Comparison of ENCODE assay signal across 1 cellular context in genomic region chr5:42994285-42995151, GRCh38.
TF ChIP-seq lines count a peak whose summit lies in the region.

No MANE protein-coding gene starts in this region.

TF ChIP-seq in K562, 482 proteins besides CTCF, POLR2A, EP300 and RAD21 (continued from another document and continues in another):
- TF ChIP-seq MGA (IDR thresholded peaks at IDR 0.05), result no peak; the same call in 1 of the 2 replicates
- TF ChIP-seq ZFP30 (CRISPR knock-in tag; IDR thresholded peaks at IDR 0.05; ENCODE audit: borderline replicate concordance), result no peak
- TF ChIP-seq SMARCC2 (IDR thresholded peaks at IDR 0.05; ENCODE audit: low read depth), result no peak
- 0 out of 2 replicates have a peak, but pooled peaks have one; percentile 4 for TF ChIP-seq CEBPG (CRISPR knock-in tag; IDR thresholded peaks at IDR 0.05)
- TF ChIP-seq CEBPG (tag; conservative IDR thresholded peaks at IDR 0.05 in 1 of 2, IDR thresholded peaks at IDR 0.05 in 1 of 2), result peak in 1 of 2 experiments; percentile 24; a peak in 2 of 4 replicates
- peak; percentile 27; the same call in 1 of the 2 replicates for TF ChIP-seq HCFC1 (IDR thresholded peaks at IDR 0.05; ENCODE audit: low read depth, low read length)
- TF ChIP-seq ZNF766 (CRISPR knock-in tag; conservative IDR thresholded peaks at IDR 0.05), result no peak
- TF ChIP-seq NFYB (IDR thresholded peaks at IDR 0.05; ENCODE audit: extremely low read depth, insufficient read length), result no peak
- TF ChIP-seq ZBTB9 (CRISPR knock-in tag; IDR thresholded peaks at IDR 0.05), result no peak
- no peak for TF ChIP-seq BDP1 (IDR thresholded peaks at IDR 0.05; ENCODE audit: insufficient read depth, insufficient read length)
- TF ChIP-seq DEAF1 (CRISPR knock-in tag; IDR thresholded peaks at IDR 0.05), result peak; percentile 59
- TF ChIP-seq, protein P1, sequence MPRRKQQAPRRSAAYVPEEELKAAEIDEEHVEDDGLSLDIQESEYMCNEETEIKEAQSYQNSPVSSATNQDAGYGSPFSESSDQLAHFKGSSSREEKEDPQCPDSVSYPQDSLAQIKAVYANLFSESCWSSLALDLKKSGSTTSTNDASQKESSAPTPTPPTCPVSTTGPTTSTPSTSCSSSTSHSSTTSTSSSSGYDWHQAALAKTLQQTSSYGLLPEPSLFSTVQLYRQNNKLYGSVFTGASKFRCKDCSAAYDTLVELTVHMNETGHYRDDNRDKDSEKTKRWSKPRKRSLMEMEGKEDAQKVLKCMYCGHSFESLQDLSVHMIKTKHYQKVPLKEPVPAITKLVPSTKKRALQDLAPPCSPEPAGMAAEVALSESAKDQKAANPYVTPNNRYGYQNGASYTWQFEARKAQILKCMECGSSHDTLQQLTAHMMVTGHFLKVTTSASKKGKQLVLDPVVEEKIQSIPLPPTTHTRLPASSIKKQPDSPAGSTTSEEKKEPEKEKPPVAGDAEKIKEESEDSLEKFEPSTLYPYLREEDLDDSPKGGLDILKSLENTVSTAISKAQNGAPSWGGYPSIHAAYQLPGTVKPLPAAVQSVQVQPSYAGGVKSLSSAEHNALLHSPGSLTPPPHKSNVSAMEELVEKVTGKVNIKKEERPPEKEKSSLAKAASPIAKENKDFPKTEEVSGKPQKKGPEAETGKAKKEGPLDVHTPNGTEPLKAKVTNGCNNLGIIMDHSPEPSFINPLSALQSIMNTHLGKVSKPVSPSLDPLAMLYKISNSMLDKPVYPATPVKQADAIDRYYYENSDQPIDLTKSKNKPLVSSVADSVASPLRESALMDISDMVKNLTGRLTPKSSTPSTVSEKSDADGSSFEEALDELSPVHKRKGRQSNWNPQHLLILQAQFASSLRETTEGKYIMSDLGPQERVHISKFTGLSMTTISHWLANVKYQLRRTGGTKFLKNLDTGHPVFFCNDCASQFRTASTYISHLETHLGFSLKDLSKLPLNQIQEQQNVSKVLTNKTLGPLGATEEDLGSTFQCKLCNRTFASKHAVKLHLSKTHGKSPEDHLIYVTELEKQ (CRISPR knock-in tag; IDR thresholded peaks at IDR 0.05), result no peak
- no peak for TF ChIP-seq C11orf30 (IDR thresholded peaks at IDR 0.05; ENCODE audit: low read depth)
- TF ChIP-seq PHF8 (IDR thresholded peaks at IDR 0.05; ENCODE audit: borderline replicate concordance, low read length), result peak; percentile 45; the same call in 1 of the 2 replicates
- TF ChIP-seq NCOA6 (IDR thresholded peaks at IDR 0.05), result 0 out of 2 replicates have a peak, but pooled peaks have one; percentile 7
- 0 out of 2 replicates have a peak, but pooled peaks have one; percentile 28 for TF ChIP-seq DMBX1 (CRISPR knock-in tag; IDR thresholded peaks at IDR 0.05; ENCODE audit: borderline replicate concordance)
- TF ChIP-seq FOXP1 (CRISPR knock-in tag; IDR thresholded peaks at IDR 0.05), result no peak
- TF ChIP-seq HLTF (IDR thresholded peaks at IDR 0.05), result no peak
- TF ChIP-seq TGIF2 (CRISPR knock-in tag; IDR thresholded peaks at IDR 0.05), result no peak
- TF ChIP-seq, protein P2, sequence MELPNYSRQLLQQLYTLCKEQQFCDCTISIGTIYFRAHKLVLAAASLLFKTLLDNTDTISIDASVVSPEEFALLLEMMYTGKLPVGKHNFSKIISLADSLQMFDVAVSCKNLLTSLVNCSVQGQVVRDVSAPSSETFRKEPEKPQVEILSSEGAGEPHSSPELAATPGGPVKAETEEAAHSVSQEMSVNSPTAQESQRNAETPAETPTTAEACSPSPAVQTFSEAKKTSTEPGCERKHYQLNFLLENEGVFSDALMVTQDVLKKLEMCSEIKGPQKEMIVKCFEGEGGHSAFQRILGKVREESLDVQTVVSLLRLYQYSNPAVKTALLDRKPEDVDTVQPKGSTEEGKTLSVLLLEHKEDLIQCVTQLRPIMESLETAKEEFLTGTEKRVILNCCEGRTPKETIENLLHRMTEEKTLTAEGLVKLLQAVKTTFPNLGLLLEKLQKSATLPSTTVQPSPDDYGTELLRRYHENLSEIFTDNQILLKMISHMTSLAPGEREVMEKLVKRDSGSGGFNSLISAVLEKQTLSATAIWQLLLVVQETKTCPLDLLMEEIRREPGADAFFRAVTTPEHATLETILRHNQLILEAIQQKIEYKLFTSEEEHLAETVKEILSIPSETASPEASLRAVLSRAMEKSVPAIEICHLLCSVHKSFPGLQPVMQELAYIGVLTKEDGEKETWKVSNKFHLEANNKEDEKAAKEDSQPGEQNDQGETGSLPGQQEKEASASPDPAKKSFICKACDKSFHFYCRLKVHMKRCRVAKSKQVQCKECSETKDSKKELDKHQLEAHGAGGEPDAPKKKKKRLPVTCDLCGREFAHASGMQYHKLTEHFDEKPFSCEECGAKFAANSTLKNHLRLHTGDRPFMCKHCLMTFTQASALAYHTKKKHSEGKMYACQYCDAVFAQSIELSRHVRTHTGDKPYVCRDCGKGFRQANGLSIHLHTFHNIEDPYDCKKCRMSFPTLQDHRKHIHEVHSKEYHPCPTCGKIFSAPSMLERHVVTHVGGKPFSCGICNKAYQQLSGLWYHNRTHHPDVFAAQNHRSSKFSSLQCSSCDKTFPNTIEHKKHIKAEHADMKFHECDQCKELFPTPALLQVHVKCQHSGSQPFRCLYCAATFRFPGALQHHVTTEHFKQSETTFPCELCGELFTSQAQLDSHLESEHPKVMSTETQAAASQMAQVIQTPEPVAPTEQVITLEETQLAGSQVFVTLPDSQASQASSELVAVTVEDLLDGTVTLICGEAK (IDR thresholded peaks at IDR 0.05), result no peak
- TF ChIP-seq, protein P2 (CRISPR knock-in tag; IDR thresholded peaks at IDR 0.05), result no peak
- TF ChIP-seq POLR2G (IDR thresholded peaks at IDR 0.05; ENCODE audit: low read depth, low read length), result peak; percentile 73
- peak; percentile 93 for TF ChIP-seq NFRKB (IDR thresholded peaks at IDR 0.05; ENCODE audit: low read depth)
